Comparison of ENCODE assay signal across 22 cellular contexts in the genomic region with DNA sequence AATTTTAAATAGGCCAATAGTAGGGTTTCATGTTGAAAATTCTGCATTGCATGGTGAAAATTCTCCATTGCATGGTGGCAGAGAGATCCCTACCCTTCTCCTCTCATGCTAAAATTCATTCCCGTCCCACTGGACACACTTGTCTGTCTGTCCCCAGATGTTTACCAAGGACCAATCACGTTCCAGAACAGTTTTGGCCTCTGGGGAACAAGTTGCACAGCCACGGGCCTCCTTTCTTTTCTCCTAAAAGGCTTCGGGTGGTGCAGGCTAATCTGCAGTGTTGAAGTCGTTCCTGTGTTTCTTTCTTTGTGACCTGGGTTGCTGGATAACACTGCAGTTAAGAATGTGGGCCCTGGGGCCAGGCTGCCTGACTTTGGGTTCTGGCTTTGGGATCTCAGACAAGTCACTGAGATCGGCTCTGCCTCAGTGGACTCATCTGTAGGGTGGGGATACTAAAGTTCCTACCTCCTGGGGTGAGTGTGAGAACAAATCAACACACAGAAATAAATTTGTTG.
"Had no signal": no experiment of that assay in that cellular context is flagged by ENCODE, and none has a peak within 500 bp of the region (broad histone marks: within the 10 kb centered on the region; RNA-seq: fewer than 3 reads in every experiment).

No MANE protein-coding gene starts in this region.

- H3K9me3 Mint-ChIP-seq: stimulated activated naive CD8-positive, alpha-beta T cell treated with anti-CD3 and anti-CD28 coated beads, Interleukin-15, Interleukin-2, amounts not matched to agents 100 ng/mL and 50 ng/mL, for 24 hours had no signal

- H3K4me1 Mint-ChIP-seq: stimulated activated naive B cell treated with anti-CD40 and anti-IgM and Interleukin-4, amounts not matched to agents 10 μg/mL and 1 μg/mL and 100 μg/mL, for 72 hours had no signal

- DNase-seq: naive thymus-derived CD8-positive, alpha-beta T cell; ovary; posterior cingulate gyrus; psoas muscle; right cardiac atrium; right lobe of liver; sigmoid colon; small intestine; stimulated activated CD4-positive, alpha-beta T cell treated with anti-CD3 and anti-CD28 coated beads, Interleukin-15, amount 100 ng/mL, for 24 hours; stimulated activated CD4-positive, alpha-beta T cell treated with anti-CD3 and anti-CD28 coated beads, Interleukin-2, amount 100 ng/mL, for 24 hours; stimulated activated CD4-positive, alpha-beta T cell treated with anti-CD3 and anti-CD28 coated beads, Interleukin-2, amount 100 ng/mL, for 48 hours; stimulated activated CD4-positive, alpha-beta T cell treated with anti-CD3 and anti-CD28 coated beads, Interleukin-4, amount 100 ng/mL, for 24 hours; stimulated activated naive B cell treated with anti-CD40 and anti-IgM and Interleukin-4, amounts not matched to agents 10 μg/mL and 1 μg/mL and 100 μg/mL, for 72 hours; stimulated activated naive CD4-positive, alpha-beta T cell treated with Interleukin-2 at 50 U/mL for 16 hours; stomach; thyroid gland; trophoblast cell; upper lobe of left lung had no signal

- H3K4me3 Mint-ChIP-seq: naive thymus-derived CD8-positive, alpha-beta T cell; natural killer cell treated with Interleukin-12 subunit alpha and Interleukin-12 subunit beta and Interleukin-15 and Interleukin-18, amount 100 ng/mL, for 72 hours; stimulated activated effector memory CD8-positive, alpha-beta T cell treated with anti-CD3 and anti-CD28 coated beads, Interleukin-12 subunit alpha, Interleukin-12 subunit beta, amount 100 ng/mL, for 72 hours; stimulated activated naive B cell treated with anti-CD40 and anti-IgM and Interleukin-4, amounts not matched to agents 10 μg/mL and 1 μg/mL and 100 μg/mL, for 72 hours; stimulated activated naive CD8-positive, alpha-beta T cell treated with anti-CD3 and anti-CD28 coated beads, Interleukin-15, Interleukin-2, amounts not matched to agents 100 ng/mL and 50 ng/mL, for 24 hours had no signal

- H3K27ac Mint-ChIP-seq: naive thymus-derived CD8-positive, alpha-beta T cell; natural killer cell treated with Interleukin-12 subunit alpha and Interleukin-12 subunit beta and Interleukin-15 and Interleukin-18, amount 100 ng/mL, for 72 hours; progenitor cell of endocrine pancreas; stimulated activated effector memory CD8-positive, alpha-beta T cell treated with anti-CD3 and anti-CD28 coated beads, Interleukin-12 subunit alpha, Interleukin-12 subunit beta, amount 100 ng/mL, for 72 hours; stimulated activated naive B cell treated with anti-CD40 and anti-IgM and Interleukin-4, amounts not matched to agents 10 μg/mL and 1 μg/mL and 100 μg/mL, for 72 hours; stimulated activated naive CD8-positive, alpha-beta T cell treated with anti-CD3 and anti-CD28 coated beads, Interleukin-15, Interleukin-2, amounts not matched to agents 100 ng/mL and 50 ng/mL, for 24 hours had no signal

- H3K36me3 Mint-ChIP-seq: stimulated activated effector memory CD8-positive, alpha-beta T cell treated with anti-CD3 and anti-CD28 coated beads, Interleukin-12 subunit alpha, Interleukin-12 subunit beta, amount 100 ng/mL, for 72 hours; stimulated activated naive B cell treated with anti-CD40 and anti-IgM and Interleukin-4, amounts not matched to agents 10 μg/mL and 1 μg/mL and 100 μg/mL, for 72 hours had no signal
